Comparison of ENCODE assay signal across 18 cellular contexts in the genomic region with DNA sequence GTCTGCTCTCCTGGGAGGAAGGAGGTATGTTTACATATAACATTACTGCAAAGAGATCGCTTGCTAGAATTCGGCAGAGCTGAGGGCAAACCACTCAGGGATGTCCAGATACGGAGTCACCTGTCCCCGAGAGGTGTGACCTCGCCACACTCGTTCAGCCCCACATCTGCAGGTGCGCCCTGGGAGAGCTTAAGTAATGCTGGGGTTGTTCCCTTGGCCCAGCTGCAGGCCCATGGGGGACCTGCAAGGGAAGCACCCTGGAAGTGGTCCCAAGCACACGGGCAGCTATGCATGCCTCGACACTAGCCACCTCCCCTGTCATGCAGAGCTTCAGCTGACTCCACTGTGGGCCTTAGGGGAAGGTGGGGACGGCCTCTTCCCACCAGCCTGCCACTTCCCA. TPM values are rescaled to one million over a fixed set of nuclear protein-coding genes. Genes with fewer than 3 reads are reported as not detected.
DNase-seq lines count a peak whose midpoint lies in the region; ATAC-seq, FAIRE-seq and TF ChIP-seq lines count a peak whose summit lies in the region.
"Had no signal": no experiment of that assay in that cellular context is flagged by ENCODE, and none has a peak within 500 bp of the region (broad histone marks: within the 10 kb centered on the region; RNA-seq: fewer than 3 reads in every experiment).

No MANE protein-coding gene starts in this region.

- peaks cover 72% of the 10 kb centered on the region for H3K36me3 Mint-ChIP-seq in activated CD8-positive, alpha-beta memory T cell treated with anti-CD3 and anti-CD28 coated beads, Interleukin-2, amount 10 ng/mL, durations not matched to agents 7 days and 5 days
- H3K36me3 Mint-ChIP-seq in glutamatergic neuron (ENCODE audit: unreplicated experiment): no peaks in the 10 kb centered on the region

- peaks cover 28 to 33% (median 29%) of the 10 kb centered on the region in 3 donors for H3K4me1 ChIP-seq in skeletal muscle tissue (ENCODE audit: control insufficient read depth in 3 of 3, insufficient read depth in 3 of 3, low read length in 3 of 3)
- H3K4me1 ChIP-seq: HAP-1 had no signal

- no peaks in the 10 kb centered on the region for H3K9me3 ChIP-seq in skeletal muscle tissue (ENCODE audit: control insufficient read depth in 3 of 3, low read length in 3 of 3)
- H3K9me3 ChIP-seq: HAP-1 had no signal

- CTCF ChIA-PET in activated CD8-positive, alpha-beta memory T cell treated with anti-CD3 and anti-CD28 coated beads, Interleukin-2, amount 10 ng/mL, durations not matched to agents 7 days and 5 days (lab: Charles Lee): interaction anchor here (0.6 to 2.4 kb wide), 6 partner anchors 14 to 492 kb away, joined by 3 to 15 read pairs (median 4); partner anchors contain the start of gene USP22
- CTCF ChIA-PET in HEK293T (lab: Yijun Ruan, JAX): interaction anchor here (0.6 to 1.2 kb wide), 2 partner anchors 17 to 64 kb away, joined by 3 read pairs; no protein-coding TSS in a partner anchor

- FAIRE-seq in HTR-8/SVneo (lab: Jason Lieb, UNC): peak; percentile 51
- FAIRE-seq: bronchial epithelial cell had no signal

- peak overlapping the region in 2 of 3 donors; percentile 34 to 46 for H3K9ac ChIP-seq in skeletal muscle tissue (ENCODE audit: low read depth in 1 of 3, low read length in 3 of 3)

- no peak overlapping the region for H3K4me3 ChIP-seq in skeletal muscle tissue (ENCODE audit: low read length in 3 of 3)
- H3K4me3 ChIP-seq: HAP-1, lung had no signal

- peak overlapping the region; percentile 33 for H3K27ac Mint-ChIP-seq in activated CD8-positive, alpha-beta memory T cell treated with anti-CD3 and anti-CD28 coated beads, Interleukin-2, amount 10 ng/mL, durations not matched to agents 7 days and 5 days
- H3K27ac Mint-ChIP-seq in glutamatergic neuron (ENCODE audit: unreplicated experiment): peak overlapping the region; percentile 60

- peaks cover 66 to 80% (median 69%) of the 10 kb centered on the region in 3 donors for H3K36me3 ChIP-seq in skeletal muscle tissue (ENCODE audit: control insufficient read depth in 3 of 3, insufficient read depth in 3 of 3, low read length in 3 of 3)

- H3K9me3 Mint-ChIP-seq in activated CD8-positive, alpha-beta memory T cell treated with anti-CD3 and anti-CD28 coated beads, Interleukin-2, amount 10 ng/mL, durations not matched to agents 7 days and 5 days (ENCODE audit: low read depth): no peaks in the 10 kb centered on the region
- peaks cover 10% of the 10 kb centered on the region for H3K9me3 Mint-ChIP-seq in glutamatergic neuron (ENCODE audit: unreplicated experiment)
- H3K9me3 Mint-ChIP-seq: activated naive CD8-positive, alpha-beta T cell treated with anti-CD3 and anti-CD28 coated beads for 36 hours; CD8-positive, alpha-beta T cell; neural crest cell had no signal

- peaks cover 30% of the 10 kb centered on the region for H3K4me1 Mint-ChIP-seq in activated CD8-positive, alpha-beta memory T cell treated with anti-CD3 and anti-CD28 coated beads, Interleukin-2, amount 10 ng/mL, durations not matched to agents 7 days and 5 days
- H3K4me1 Mint-ChIP-seq in glutamatergic neuron (ENCODE audit: low read depth, unreplicated experiment): peaks cover 29% of the 10 kb centered on the region

- DNase-seq in activated CD8-positive, alpha-beta memory T cell treated with anti-CD3 and anti-CD28 coated beads, Interleukin-2, amount 10 ng/mL, durations not matched to agents 7 days and 5 days: no peak
- no peak for DNase-seq in activated CD8-positive, alpha-beta memory T cell treated with anti-CD3 and anti-CD28 coated beads for 24 hours
- no peak for DNase-seq in HTR-8/SVneo (ENCODE audit: insufficient read length, low spot score)
- no peak for DNase-seq in glutamatergic neuron
- DNase-seq in activated CD4-positive, alpha-beta T cell treated with anti-CD3 and anti-CD28 coated beads, Interleukin-2, amount 50 U/mL, for 1 hour: no peak
- no peak for DNase-seq in hypothalamus (lab: John Stamatoyannopoulos, UW)
- no peak for DNase-seq in HEK293T (ENCODE audit: extremely low spot score)
- DNase-seq: 8988T; activated CD8-positive, alpha-beta memory T cell treated with anti-CD3 and anti-CD28 coated beads, Interleukin-2, amount 50 U/mL, for 48 hours; activated naive CD8-positive, alpha-beta T cell treated with anti-CD3 and anti-CD28 coated beads for 36 hours; NCI-H774 had no signal

- H3K27me3 ChIP-seq in skeletal muscle tissue (ENCODE audit: control insufficient read depth in 3 of 3, insufficient read depth in 3 of 3, low read length in 3 of 3): no peaks in the 10 kb centered on the region

- POLR2A ChIA-PET in HEK293T (lab: Yijun Ruan, JAX): interaction anchor here (1.0 kb wide), 1 partner anchor 19 kb away, joined by 3 read pairs; no protein-coding TSS in a partner anchor

- no peak for TF ChIP-seq CTCF in glutamatergic neuron (IDR thresholded peaks at IDR 0.05; ENCODE audit: partially characterized antibody, unreplicated experiment)

- no peaks in the 10 kb centered on the region for H3K27me3 Mint-ChIP-seq in activated CD8-positive, alpha-beta memory T cell treated with anti-CD3 and anti-CD28 coated beads, Interleukin-2, amount 10 ng/mL, durations not matched to agents 7 days and 5 days
- no peaks in the 10 kb centered on the region for H3K27me3 Mint-ChIP-seq in glutamatergic neuron (ENCODE audit: unreplicated experiment)
- H3K27me3 Mint-ChIP-seq: activated naive CD8-positive, alpha-beta T cell treated with anti-CD3 and anti-CD28 coated beads for 36 hours had no signal

- H3K27ac ChIP-seq in skeletal muscle tissue (ENCODE audit: low read depth, low read length): peak overlapping the region; percentile 37
- H3K27ac ChIP-seq: RWPE1 had no signal

- no peak for ATAC-seq in activated CD8-positive, alpha-beta memory T cell treated with anti-CD3 and anti-CD28 coated beads, Interleukin-2, amount 10 ng/mL, durations not matched to agents 7 days and 5 days

- no peak overlapping the region for H3K4me3 Mint-ChIP-seq in activated CD8-positive, alpha-beta memory T cell treated with anti-CD3 and anti-CD28 coated beads, Interleukin-2, amount 10 ng/mL, durations not matched to agents 7 days and 5 days
- H3K4me3 Mint-ChIP-seq in glutamatergic neuron (ENCODE audit: unreplicated experiment): peak overlapping the region; percentile 70
- H3K4me3 Mint-ChIP-seq: activated naive CD8-positive, alpha-beta T cell treated with anti-CD3 and anti-CD28 coated beads for 36 hours; CD8-positive, alpha-beta T cell; neural crest cell had no signal

TF ChIP-seq in HEK293T, 16 proteins besides CTCF, POLR2A, EP300 and RAD21:
- TF ChIP-seq LEF1 (IDR thresholded peaks at IDR 0.05; ENCODE audit: borderline replicate concordance) (no peak), HDGF (IDR thresholded peaks at IDR 0.05; ENCODE audit: borderline replicate concordance) (no peak), FOXM1 (IDR thresholded peaks at IDR 0.05; ENCODE audit: borderline replicate concordance) (no peak), ELF4 (IDR thresholded peaks at IDR 0.05) (no peak), NFRKB (IDR thresholded peaks at IDR 0.05) (no peak), BHLHE40 (IDR thresholded peaks at IDR 0.05; ENCODE audit: borderline replicate concordance) (no peak), FOXK2 (IDR thresholded peaks at IDR 0.05) (no peak), CTBP1 (IDR thresholded peaks at IDR 0.05; ENCODE audit: borderline replicate concordance) (no peak), FOXA1 (IDR thresholded peaks at IDR 0.05) (no peak), ARNT (IDR thresholded peaks at IDR 0.05) (no peak), TARDBP (IDR thresholded peaks at IDR 0.05) (no peak), SUZ12 (IDR thresholded peaks at IDR 0.05) (no peak), PKNOX1 (IDR thresholded peaks at IDR 0.05) (no peak)

RNA-seq across cellular contexts. Expression of gene USP22, which starts 22.2 kb away (rescaled TPM):
- total RNA-seq in activated CD8-positive, alpha-beta memory T cell treated with anti-CD3 and anti-CD28 coated beads, Interleukin-2, amount 10 ng/mL, durations not matched to agents 7 days and 5 days: 100 to 1,000 TPM; 120 to 180 TPM
- 420 TPM for total RNA-seq in glutamatergic neuron (ENCODE audit: unreplicated experiment)
- 156 TPM for total RNA-seq in skeletal muscle tissue
